Comparison of ENCODE assay signal across 9 cellular contexts in the genomic region with DNA sequence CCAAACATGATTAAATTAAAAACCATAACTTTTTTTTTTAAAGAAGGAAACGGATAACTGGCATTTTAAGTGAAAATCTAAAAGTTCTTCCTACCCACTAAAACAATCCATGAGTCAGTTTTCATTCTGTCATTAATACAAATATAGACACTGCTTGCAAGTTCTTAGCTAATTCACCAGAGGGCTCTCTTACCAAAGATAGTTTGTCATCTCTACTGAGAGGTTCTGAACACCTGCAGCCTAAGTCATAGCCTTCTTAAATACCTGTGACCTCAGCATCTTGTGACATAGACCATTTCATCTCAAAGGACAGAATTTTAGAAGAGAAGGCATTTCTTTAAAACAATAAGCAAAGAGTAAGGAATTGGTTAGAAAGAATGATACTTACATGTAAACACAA.
DNase-seq lines count a peak whose midpoint lies in the region; ATAC-seq and TF ChIP-seq lines count a peak whose summit lies in the region.
"Had no signal": no experiment of that assay in that cellular context is flagged by ENCODE, and none has a peak within 500 bp of the region (broad histone marks: within the 10 kb centered on the region; RNA-seq: fewer than 3 reads in every experiment).

No MANE protein-coding gene starts in this region.

- intact Hi-C loops in MCF 10A (cut with micrococcal nuclease) (loop anchor here (1.0 to 10.0 kb wide), 3 partner anchors 192 to 809 kb away; partner anchors contain the start of genes PHF8 and TSR2), breast epithelium (cut with DNase I; ENCODE audit: low total_unique reads) (no loop called here)

- H3K36me3 Mint-ChIP-seq in MCF 10A (ENCODE audit: insufficient read depth, unreplicated experiment): no peaks in the 10 kb centered on the region

- peaks cover 0 to 5% of the 10 kb centered on the region in 2 donors for H3K27me3 ChIP-seq in breast epithelium

- H3K36me3 ChIP-seq in breast epithelium: no peaks in the 10 kb centered on the region

- DNase-seq in MCF 10A (ENCODE audit: unreplicated experiment): peak; percentile 35
- DNase-seq in breast epithelium (ENCODE audit: low spot score in 2 of 2): no peak
- DNase-seq in NCI-H510A (lab: John Stamatoyannopoulos, UW): peak; percentile 3
- DNase-seq in epithelial cell of prostate (ENCODE audit: low read depth, low spot score): peak; percentile 12
- DNase-seq in superior temporal gyrus (ENCODE audit: extremely low spot score): peak; percentile 14
- no peak for DNase-seq in activated CD8-positive, alpha-beta memory T cell treated with anti-CD3 and anti-CD28 coated beads for 24 hours
- DNase-seq: NCI-H1048 had no signal

- H3K27ac Mint-ChIP-seq in MCF 10A (ENCODE audit: low read depth, unreplicated experiment): no peak overlapping the region

- H3K9me3 Mint-ChIP-seq in MCF 10A (ENCODE audit: unreplicated experiment): no peaks in the 10 kb centered on the region

- no peak for ATAC-seq in activated CD4-positive, CD25-positive, alpha-beta regulatory T cell treated with anti-CD3 and anti-CD28 coated beads, Interleukin-2, amount 50 U/mL, for 24 hours
- no peak for ATAC-seq in HG02588 (IDR thresholded peaks at IDR 0.05; ENCODE audit: unreplicated experiment)

- TF ChIP-seq POLR2A in breast epithelium (IDR thresholded peaks at IDR 0.05): no peak

- H3K4me3 ChIP-seq in breast epithelium: no peak overlapping the region

- H3K4me3 Mint-ChIP-seq in MCF 10A (ENCODE audit: unreplicated experiment): no peak overlapping the region

- no peaks in the 10 kb centered on the region for H3K9me3 ChIP-seq in breast epithelium

- H3K27me3 Mint-ChIP-seq in MCF 10A (ENCODE audit: insufficient read depth, unreplicated experiment): peaks cover 80% of the 10 kb centered on the region

- H3K4me1 Mint-ChIP-seq in MCF 10A (ENCODE audit: insufficient read depth, unreplicated experiment): no peaks in the 10 kb centered on the region

- CTCF ChIA-PET in MCF 10A (lab: Yijun Ruan, JAX): interaction anchor here (0.8 to 1.7 kb wide), 6 partner anchors 11 to 811 kb away, joined by 3 to 4 read pairs (median 4); partner anchors contain the start of gene TSR2

- BruUV-seq in MCF 10A (replicated peaks; lab: Mats Ljungman, UMichigan): no TSS peak

- peak; percentile 40 for TF ChIP-seq CTCF in MCF 10A (IDR thresholded peaks at IDR 0.05; ENCODE audit: unreplicated experiment)
- peak in 1 of 3 donors; percentile 32 for TF ChIP-seq CTCF in breast epithelium (IDR thresholded peaks at IDR 0.05)

- POLR2A ChIA-PET in MCF 10A (lab: Yijun Ruan, JAX): interaction anchor here (0.5 to 1.4 kb wide), 3 partner anchors 11 to 1509 kb away, joined by 3 read pairs; no protein-coding TSS in a partner anchor

- H3K27ac ChIP-seq in breast epithelium (no peak overlapping the region), epithelial cell of prostate (no peak overlapping the region)

- H3K4me1 ChIP-seq in breast epithelium: no peaks in the 10 kb centered on the region

Comparison
In these comparisons a context has a peak if more than half of its experiments do, and no peak if none do; other contexts are left out.
1. DNase-seq: peak in MCF 10A (single experiment), NCI-H510A (single experiment), epithelial cell of prostate (single experiment) and superior temporal gyrus (single experiment); none in breast epithelium (0 of 2) and activated CD8-positive, alpha-beta memory T cell treated with anti-CD3 and anti-CD28 coated beads for 24 hours (single experiment).